21 cellular contexts compared by ENCODE assay signal in genomic region chr6:84967965-84968364, GRCh38.
"Had no signal": no experiment of that assay in that cellular context is flagged by ENCODE, and none has a peak within 500 bp of the region (broad histone marks: within the 10 kb centered on the region; RNA-seq: fewer than 3 reads in every experiment).

No MANE protein-coding gene starts in this region.

- H3K4me3 Mint-ChIP-seq: activated CD4-positive, alpha-beta T cell treated with anti-CD3 and anti-CD28 coated beads, Interleukin-2, amount 10 ng/mL, durations not matched to agents 24 days and 14 days; activated naive CD4-positive, alpha-beta T cell treated with anti-CD3 and anti-CD28 coated beads, Interleukin-2, amount 10 ng/mL, durations not matched to agents 7 days and 5 days; activated naive CD8-positive, alpha-beta T cell; activated naive CD8-positive, alpha-beta T cell treated with anti-CD3 and anti-CD28 coated beads, Interleukin-2, amount 50 U/mL, for 24 hours; brain; T-helper 1 cell treated with Interleukin-12 subunit alpha and Interleukin-12 subunit beta and Interleukin-4 antibody, amounts not matched to agents 30 μg/mL and 1 μg/mL, for 36 hours; T-helper 2 cell treated with Interferon-gamma antibody and Interleukin-4, amounts not matched to agents 5 μg/mL and 100 μg/mL, for 36 hours had no signal

- H3K4me1 Mint-ChIP-seq: activated CD4-positive, alpha-beta T cell treated with anti-CD3 and anti-CD28 coated beads, Interleukin-2, amount 10 ng/mL, durations not matched to agents 24 days and 14 days; activated naive CD4-positive, alpha-beta T cell treated with anti-CD3 and anti-CD28 coated beads, Interleukin-2, amount 10 ng/mL, durations not matched to agents 7 days and 5 days; activated naive CD8-positive, alpha-beta T cell treated with anti-CD3 and anti-CD28 coated beads, Interleukin-2, amount 50 U/mL, for 24 hours; brain had no signal

- H3K27ac ChIP-seq: Peyer's patch, SJSA1 had no signal

- H3K4me2 ChIP-seq: SK-N-SH had no signal

- H3K9me2 ChIP-seq: SK-N-SH had no signal

- ATAC-seq: activated naive CD8-positive, alpha-beta T cell treated with anti-CD3 and anti-CD28 coated beads, Interleukin-2, amount 50 U/mL, for 24 hours; PC-3 had no signal

- H3K36me3 Mint-ChIP-seq: activated naive CD4-positive, alpha-beta T cell treated with anti-CD3 and anti-CD28 coated beads, Interleukin-2, amount 10 ng/mL, durations not matched to agents 7 days and 5 days; activated naive CD8-positive, alpha-beta T cell; brain had no signal

- DNase-seq: activated CD4-positive, alpha-beta T cell treated with anti-CD3 and anti-CD28 coated beads, Interleukin-2, amount 10 ng/mL, durations not matched to agents 24 days and 14 days; activated CD4-positive, alpha-beta T cell treated with anti-CD3 and anti-CD28 coated beads, Interleukin-2, amount 50 U/mL, for 4 hours; activated CD8-positive, alpha-beta memory T cell treated with anti-CD3 and anti-CD28 coated beads, Interleukin-2, amount 50 U/mL, for 4 hours; activated effector memory CD4-positive, alpha-beta T cell treated with Interleukin-2 at 50 U/mL for 16 hours; activated naive CD4-positive, alpha-beta T cell treated with anti-CD3 and anti-CD28 coated beads, Interleukin-2, amount 10 ng/mL, durations not matched to agents 7 days and 5 days; activated naive CD8-positive, alpha-beta T cell treated with anti-CD3 and anti-CD28 coated beads, Interleukin-2, amount 50 U/mL, for 24 hours; activated T-cell treated with anti-CD3 and anti-CD28 coated beads for 4 hours; activated T-cell treated with anti-CD3 and anti-CD28 coated beads, Interleukin-2, amount 50 U/mL, for 48 hours; cerebellar nuclear complex; NCI-H1417 treated with DMSO at 0.1 percent for 48 hours; NCI-H2081 treated with DMSO at 0.1 percent for 48 hours; NK-92 treated with Interleukin-12 subunit alpha and Interleukin-12 subunit beta, amount 100 ng/mL, for 24 hours; Peyer's patch; SHP77 treated with DMSO at 0.1 percent for 48 hours had no signal

- H3K27me3 ChIP-seq: Peyer's patch, SJSA1 had no signal

- H3K27me3 Mint-ChIP-seq: activated CD4-positive, alpha-beta T cell treated with anti-CD3 and anti-CD28 coated beads, Interleukin-2, amount 10 ng/mL, durations not matched to agents 24 days and 14 days; activated naive CD4-positive, alpha-beta T cell treated with anti-CD3 and anti-CD28 coated beads, Interleukin-2, amount 10 ng/mL, durations not matched to agents 7 days and 5 days; activated naive CD8-positive, alpha-beta T cell; activated naive CD8-positive, alpha-beta T cell treated with anti-CD3 and anti-CD28 coated beads, Interleukin-2, amount 50 U/mL, for 24 hours had no signal

- H3K4me3 ChIP-seq: Peyer's patch, SJSA1 had no signal

- H3K9me3 ChIP-seq: SK-N-SH had no signal

- H3K27ac Mint-ChIP-seq: activated CD4-positive, alpha-beta T cell treated with anti-CD3 and anti-CD28 coated beads, Interleukin-2, amount 10 ng/mL, durations not matched to agents 24 days and 14 days; activated naive CD4-positive, alpha-beta T cell treated with anti-CD3 and anti-CD28 coated beads, Interleukin-2, amount 10 ng/mL, durations not matched to agents 7 days and 5 days; activated naive CD8-positive, alpha-beta T cell; activated naive CD8-positive, alpha-beta T cell treated with anti-CD3 and anti-CD28 coated beads, Interleukin-2, amount 50 U/mL, for 24 hours; brain; T-helper 1 cell treated with Interleukin-12 subunit alpha and Interleukin-12 subunit beta and Interleukin-4 antibody, amounts not matched to agents 30 μg/mL and 1 μg/mL, for 36 hours; T-helper 2 cell treated with Interferon-gamma antibody and Interleukin-4, amounts not matched to agents 5 μg/mL and 100 μg/mL, for 36 hours had no signal

- H3K36me3 ChIP-seq: Peyer's patch, SJSA1 had no signal

- H3K4me1 ChIP-seq: Peyer's patch, SJSA1 had no signal

- H3K9ac ChIP-seq: SK-N-SH had no signal
